In the genomic region with DNA sequence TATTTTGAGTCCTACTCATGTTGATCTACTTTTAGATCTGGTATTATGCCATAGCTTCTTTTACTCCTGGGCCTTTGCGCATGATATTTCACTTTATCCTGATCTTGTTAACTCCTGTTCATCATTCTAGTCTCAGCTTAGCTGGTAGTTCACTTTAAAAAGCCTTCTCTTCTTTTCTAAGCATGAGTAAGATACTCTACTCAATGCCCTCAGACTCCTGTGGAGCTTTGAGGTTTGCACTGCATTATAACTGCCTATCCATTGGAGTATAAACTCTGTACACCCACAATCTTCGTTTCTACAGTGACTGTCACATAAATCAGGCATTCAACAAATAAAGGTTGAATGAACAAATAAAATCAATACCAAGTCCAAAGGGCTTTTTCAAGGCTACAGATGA, we compare ENCODE assay signal across 20 cellular contexts.
A peak's percentile ranks its signal among the peaks of the same experiment; 100 is the strongest.
DNase-seq lines count a peak whose midpoint lies in the region; ATAC-seq and TF ChIP-seq lines count a peak whose summit lies in the region.
"Had no signal": no experiment of that assay in that cellular context is flagged by ENCODE, and none has a peak within 500 bp of the region (broad histone marks: within the 10 kb centered on the region; RNA-seq: fewer than 3 reads in every experiment).

No MANE protein-coding gene starts in this region.

- DNase-seq in NCI-H146 (lab: John Stamatoyannopoulos, UW), result peak; percentile 37
- DNase-seq in NCI-H146 treated with DMSO at 0.1 percent for 48 hours (lab: John Stamatoyannopoulos, UW; ENCODE audit: unreplicated experiment), result no peak
- DNase-seq in activated CD8-positive, alpha-beta memory T cell treated with anti-CD3 and anti-CD28 coated beads, Interleukin-2, amount 10 ng/mL, durations not matched to agents 7 days and 5 days, result no peak
- DNase-seq in activated CD8-positive, alpha-beta memory T cell treated with anti-CD3 and anti-CD28 coated beads, Interleukin-2, amount 50 U/mL, for 48 hours, result no peak
- DNase-seq in naive thymus-derived CD4-positive, alpha-beta T cell, result no peak
- no peak for DNase-seq in NCI-H524 treated with DMSO at 0.1 percent for 48 hours (lab: John Stamatoyannopoulos, UW)
- no peak for DNase-seq in MM.1S
- DNase-seq: Calu3, DMS79 treated with DMSO at 0.1 percent for 48 hours, Kasumi-1, NCI-H1694, NCI-H2029 treated with DMSO at 0.1 percent for 48 hours, NCI-H524, SHP77 had no signal

- H3K4me3 Mint-ChIP-seq in activated CD8-positive, alpha-beta memory T cell treated with anti-CD3 and anti-CD28 coated beads, Interleukin-2, amount 10 ng/mL, durations not matched to agents 7 days and 5 days, result no peak overlapping the region
- H3K4me3 Mint-ChIP-seq in naive thymus-derived CD4-positive, alpha-beta T cell, result peak overlapping the region in 1 of 10 donors; percentile 23
- H3K4me3 Mint-ChIP-seq: B cell had no signal

- H3K27me3 Mint-ChIP-seq in activated CD8-positive, alpha-beta memory T cell treated with anti-CD3 and anti-CD28 coated beads, Interleukin-2, amount 10 ng/mL, durations not matched to agents 7 days and 5 days, result no peaks in the 10 kb centered on the region
- no peaks in the 10 kb centered on the region for H3K27me3 Mint-ChIP-seq in naive thymus-derived CD4-positive, alpha-beta T cell
- H3K27me3 Mint-ChIP-seq: B cell had no signal

- H3F3A ChIP-seq in Loucy (ENCODE audit: low read depth) (no peaks in the 10 kb centered on the region), MM.1S (ENCODE audit: insufficient read depth, low read length) (0 out of 2 replicates have a peak, but pooled peaks cover 3% of the 10 kb centered on the region)

- peak overlapping the region; percentile 59; the same call in 1 of the 2 replicates for H2AFZ ChIP-seq in Loucy (ENCODE audit: low read length)
- no peak overlapping the region for H2AFZ ChIP-seq in MM.1S (ENCODE audit: low read length)

- H3K79me2 ChIP-seq in Loucy (ENCODE audit: insufficient read depth, low read length), result no peaks in the 10 kb centered on the region
- H3K79me2 ChIP-seq in MM.1S (ENCODE audit: low read length), result no peaks in the 10 kb centered on the region

- H3K4me3 ChIP-seq in Loucy (ENCODE audit: low read length, poor library complexity, severe bottlenecking), result no peak overlapping the region
- no peak overlapping the region for H3K4me3 ChIP-seq in naive thymus-derived CD4-positive, alpha-beta T cell (ENCODE audit: low read length)
- H3K4me3 ChIP-seq in MM.1S (ENCODE audit: low read length), result no peak overlapping the region

- no peaks in the 10 kb centered on the region for H3K36me3 ChIP-seq in Loucy (ENCODE audit: insufficient read depth, low read length)
- H3K36me3 ChIP-seq in naive thymus-derived CD4-positive, alpha-beta T cell (ENCODE audit: control insufficient read depth in 2 of 3, insufficient read depth in 3 of 3, low read length in 3 of 3), result no peaks in the 10 kb centered on the region
- H3K36me3 ChIP-seq in MM.1S (replicated peaks; ENCODE audit: insufficient read depth, low read length), result no peaks in the 10 kb centered on the region

- H3K9ac ChIP-seq in Loucy (ENCODE audit: low read depth, low read length, poor library complexity, severe bottlenecking) (no peak overlapping the region), MM.1S (ENCODE audit: low read length) (no peak overlapping the region)

- no peaks in the 10 kb centered on the region for H3K9me3 ChIP-seq in Loucy (ENCODE audit: insufficient read depth, low read depth, low read length)
- H3K9me3 ChIP-seq in naive thymus-derived CD4-positive, alpha-beta T cell (ENCODE audit: control insufficient read depth in 2 of 3, low read length in 3 of 3), result no peaks in the 10 kb centered on the region
- H3K9me3 ChIP-seq in MM.1S (replicated peaks; ENCODE audit: insufficient read depth, low read length), result no peaks in the 10 kb centered on the region

- no peaks in the 10 kb centered on the region for H3K9me3 Mint-ChIP-seq in activated CD8-positive, alpha-beta memory T cell treated with anti-CD3 and anti-CD28 coated beads, Interleukin-2, amount 10 ng/mL, durations not matched to agents 7 days and 5 days (ENCODE audit: low read depth)
- peaks cover 0 to 3% (median 0%) of the 10 kb centered on the region in 11 donors for H3K9me3 Mint-ChIP-seq in naive thymus-derived CD4-positive, alpha-beta T cell

- H3K9me2 ChIP-seq in Loucy (replicated peaks; ENCODE audit: low read depth, low read length) (no peaks in the 10 kb centered on the region), MM.1S (replicated peaks; ENCODE audit: insufficient read depth, low read length) (no peaks in the 10 kb centered on the region)

- H4K20me1 ChIP-seq in Loucy (ENCODE audit: insufficient read depth, low read length, poor library complexity, severe bottlenecking), result no peaks in the 10 kb centered on the region
- H4K20me1 ChIP-seq in MM.1S (ENCODE audit: insufficient read depth, low read length), result no peaks in the 10 kb centered on the region

- H3K27ac Mint-ChIP-seq in activated CD8-positive, alpha-beta memory T cell treated with anti-CD3 and anti-CD28 coated beads, Interleukin-2, amount 10 ng/mL, durations not matched to agents 7 days and 5 days, result no peak overlapping the region
- H3K27ac Mint-ChIP-seq in naive thymus-derived CD4-positive, alpha-beta T cell, result no peak overlapping the region
- H3K27ac Mint-ChIP-seq: B cell had no signal

- H3K4me1 ChIP-seq in Loucy (ENCODE audit: insufficient read depth, low read length, poor library complexity, severe bottlenecking) (no peaks in the 10 kb centered on the region), MM.1S (ENCODE audit: low read length) (peaks cover 4% of the 10 kb centered on the region)
- H3K4me1 ChIP-seq in naive thymus-derived CD4-positive, alpha-beta T cell (ENCODE audit: control insufficient read depth in 2 of 2, insufficient read depth in 2 of 2, low read length in 2 of 2), result no peaks in the 10 kb centered on the region

- POLR2A ChIA-PET in naive thymus-derived CD4-positive, alpha-beta T cell (lab: Charles Lee), result interaction anchor here (0.7 to 1.1 kb wide), 4 partner anchors 12 to 344 kb away, joined by 3 to 4 read pairs (median 3); no protein-coding TSS in a partner anchor

- no peak for TF ChIP-seq CTCF in Loucy (conservative IDR thresholded peaks at IDR 0.05; ENCODE audit: low read length)
- TF ChIP-seq CTCF in MM.1S (IDR thresholded peaks at IDR 0.05; ENCODE audit: low read length), result no peak

- no peaks in the 10 kb centered on the region for H3K36me3 Mint-ChIP-seq in activated CD8-positive, alpha-beta memory T cell treated with anti-CD3 and anti-CD28 coated beads, Interleukin-2, amount 10 ng/mL, durations not matched to agents 7 days and 5 days
- H3K36me3 Mint-ChIP-seq in naive thymus-derived CD4-positive, alpha-beta T cell, result no peaks in the 10 kb centered on the region

- H3K27ac ChIP-seq in naive thymus-derived CD4-positive, alpha-beta T cell (ENCODE audit: low read depth, low read length), result no peak overlapping the region
- no peak overlapping the region for H3K27ac ChIP-seq in MM.1S (ENCODE audit: low read length)
- H3K27ac ChIP-seq: 22Rv1, C4-2B, RWPE1 had no signal

- peaks cover 5% of the 10 kb centered on the region for H3K4me1 Mint-ChIP-seq in activated CD8-positive, alpha-beta memory T cell treated with anti-CD3 and anti-CD28 coated beads, Interleukin-2, amount 10 ng/mL, durations not matched to agents 7 days and 5 days
- H3K4me1 Mint-ChIP-seq in naive thymus-derived CD4-positive, alpha-beta T cell, result peaks cover 0 to 18% (median 7%) of the 10 kb centered on the region in 7 donors
- H3K4me1 Mint-ChIP-seq: B cell had no signal

- H3K4me2 ChIP-seq in Loucy (ENCODE audit: low read depth, low read length, poor library complexity, severe bottlenecking), result no peak overlapping the region
- H3K4me2 ChIP-seq in MM.1S (ENCODE audit: low read depth, low read length), result no peak overlapping the region

- ATAC-seq in activated CD8-positive, alpha-beta memory T cell treated with anti-CD3 and anti-CD28 coated beads, Interleukin-2, amount 10 ng/mL, durations not matched to agents 7 days and 5 days, result peak; percentile 47
- peak; percentile 43 for ATAC-seq in naive thymus-derived CD4-positive, alpha-beta T cell
- ATAC-seq: Panc1 had no signal

- intact Hi-C loops in naive thymus-derived CD4-positive, alpha-beta T cell (cut with micrococcal nuclease), result loop anchor here (2.0 to 5.0 kb wide), 2 partner anchors 34 to 197 kb away; no protein-coding TSS in a partner anchor

- CTCF ChIA-PET in activated CD8-positive, alpha-beta memory T cell treated with anti-CD3 and anti-CD28 coated beads, Interleukin-2, amount 10 ng/mL, durations not matched to agents 7 days and 5 days (lab: Charles Lee), result interaction anchor here (1.9 to 2.0 kb wide), 2 partner anchors 29 to 38 kb away, joined by 5 to 6 read pairs; no protein-coding TSS in a partner anchor
- CTCF ChIA-PET in naive thymus-derived CD4-positive, alpha-beta T cell (lab: Charles Lee), result interaction anchor here (1.0 to 1.5 kb wide), 2 partner anchors 31 to 198 kb away, joined by 4 to 5 read pairs; no protein-coding TSS in a partner anchor

- H3K27me3 ChIP-seq in Loucy (ENCODE audit: insufficient read depth, low read length, poor library complexity, severe bottlenecking) (no peaks in the 10 kb centered on the region), MM.1S (replicated peaks; ENCODE audit: insufficient read depth, low read length) (no peaks in the 10 kb centered on the region)
- H3K27me3 ChIP-seq in naive thymus-derived CD4-positive, alpha-beta T cell (ENCODE audit: control insufficient read depth in 2 of 2, insufficient read depth in 2 of 2, low read length in 2 of 2), result no peaks in the 10 kb centered on the region
